In the genomic region with DNA sequence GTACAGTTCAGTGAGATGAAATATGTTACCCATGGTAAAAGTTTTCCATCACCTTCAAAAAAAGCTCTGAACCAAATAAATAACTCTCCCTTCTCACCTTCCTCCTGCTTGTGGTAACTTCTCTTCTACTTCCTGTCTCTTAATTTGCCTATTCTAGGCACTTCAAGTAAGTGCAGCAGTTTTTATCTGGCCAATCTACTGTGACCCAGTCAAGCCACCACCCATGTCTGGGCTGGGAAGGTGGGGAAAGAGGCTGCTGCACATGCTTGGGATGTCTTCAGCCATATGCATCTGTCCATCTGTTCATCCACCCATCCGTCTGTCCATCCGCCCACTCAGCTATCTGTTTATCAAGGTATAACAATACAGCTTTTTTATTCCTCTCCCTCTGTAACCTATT, we compare ENCODE assay signal across 10 cellular contexts. TPM values are rescaled to one million over a fixed set of nuclear protein-coding genes. Genes with fewer than 3 reads are reported as not detected.
A peak's percentile ranks its signal among the peaks of the same experiment; 100 is the strongest.
DNase-seq lines count a peak whose midpoint lies in the region; ATAC-seq and TF ChIP-seq lines count a peak whose summit lies in the region.
"Had no signal": no experiment of that assay in that cellular context is flagged by ENCODE, and none has a peak within 500 bp of the region (broad histone marks: within the 10 kb centered on the region; RNA-seq: fewer than 3 reads in every experiment).

No MANE protein-coding gene starts in this region.

- peaks cover 12% of the 10 kb centered on the region for H3K4me1 Mint-ChIP-seq in activated T-helper 2 cell treated with anti-CD3 and anti-CD28 coated beads, Interferon-gamma antibody, Interleukin-2, Interleukin-4, amounts not matched to agents 10 μg/mL and 5 μg/mL and 100 μg/mL, durations not matched to agents 14 hours and 24 hours and 36 hours (ENCODE audit: low read depth)

- TF ChIP-seq POLR2A in testis (IDR thresholded peaks at IDR 0.05): no peak

- H3K9me3 Mint-ChIP-seq in activated T-helper 2 cell treated with anti-CD3 and anti-CD28 coated beads, Interferon-gamma antibody, Interleukin-2, Interleukin-4, amounts not matched to agents 10 μg/mL and 5 μg/mL and 100 μg/mL, durations not matched to agents 14 hours and 24 hours and 36 hours: no peaks in the 10 kb centered on the region

- H3K9me3 ChIP-seq in testis: no peaks in the 10 kb centered on the region
- H3K9me3 ChIP-seq: neutrophil had no signal

- no peak overlapping the region for H3K27ac Mint-ChIP-seq in activated T-helper 2 cell treated with anti-CD3 and anti-CD28 coated beads, Interferon-gamma antibody, Interleukin-2, Interleukin-4, amounts not matched to agents 10 μg/mL and 5 μg/mL and 100 μg/mL, durations not matched to agents 14 hours and 24 hours and 36 hours

- H3K36me3 ChIP-seq in testis (ENCODE audit: low read depth, missing control alignments): no peaks in the 10 kb centered on the region
- H3K36me3 ChIP-seq: neutrophil had no signal

- H3K4me1 ChIP-seq in testis: peaks cover 10% of the 10 kb centered on the region

- H3K27me3 Mint-ChIP-seq in activated T-helper 2 cell treated with anti-CD3 and anti-CD28 coated beads, Interferon-gamma antibody, Interleukin-2, Interleukin-4, amounts not matched to agents 10 μg/mL and 5 μg/mL and 100 μg/mL, durations not matched to agents 14 hours and 24 hours and 36 hours (ENCODE audit: low read depth): no peaks in the 10 kb centered on the region

- no peak for TF ChIP-seq CTCF in testis (IDR thresholded peaks at IDR 0.05)

- DNase-seq in GM19238 (ENCODE audit: insufficient read length, low spot score) (peak; percentile 33), RPMI7951 (ENCODE audit: low read depth) (peak; percentile 31), testis (peak; percentile 7), NCI-H2227 treated with DMSO at 0.1 percent for 48 hours (lab: John Stamatoyannopoulos, UW) (no peak)
- DNase-seq in activated CD4-positive, alpha-beta T cell treated with anti-CD3 and anti-CD28 coated beads, Interleukin-2, amount 50 U/mL, for 4 hours: no peak
- no peak for DNase-seq in activated T-helper 2 cell treated with anti-CD3 and anti-CD28 coated beads, Interferon-gamma antibody, Interleukin-2, Interleukin-4, amounts not matched to agents 10 μg/mL and 5 μg/mL and 100 μg/mL, durations not matched to agents 14 hours and 24 hours and 36 hours (ENCODE audit: low spot score)
- DNase-seq: activated gamma-delta T cell, HCEC 1CT had no signal

- 68 to 72% methylated on average over 2 of the region's 2 CpGs for WGBS in testis, 2 donors

- no peak overlapping the region for H3K4me3 Mint-ChIP-seq in activated T-helper 2 cell treated with anti-CD3 and anti-CD28 coated beads, Interferon-gamma antibody, Interleukin-2, Interleukin-4, amounts not matched to agents 10 μg/mL and 5 μg/mL and 100 μg/mL, durations not matched to agents 14 hours and 24 hours and 36 hours (ENCODE audit: low read depth)

- no peaks in the 10 kb centered on the region for H3K36me3 Mint-ChIP-seq in activated T-helper 2 cell treated with anti-CD3 and anti-CD28 coated beads, Interferon-gamma antibody, Interleukin-2, Interleukin-4, amounts not matched to agents 10 μg/mL and 5 μg/mL and 100 μg/mL, durations not matched to agents 14 hours and 24 hours and 36 hours (ENCODE audit: low read depth)

- intact Hi-C loops in testis (cut with DNase I; ENCODE audit: low total_unique reads): no loop called here
- intact Hi-C loops in activated T-helper 2 cell treated with anti-CD3 and anti-CD28 coated beads, Interferon-gamma antibody, Interleukin-2, Interleukin-4, amounts not matched to agents 10 μg/mL and 5 μg/mL and 100 μg/mL, durations not matched to agents 14 hours and 24 hours and 36 hours (cut with micrococcal nuclease): no loop called here

- H3K4me3 ChIP-seq in testis: no peak overlapping the region

- ATAC-seq in HG02798 (IDR thresholded peaks at IDR 0.05; ENCODE audit: poor library complexity, unreplicated experiment): peak; percentile 78

- H3K27ac ChIP-seq in testis: no peak overlapping the region
- H3K27ac ChIP-seq: neutrophil had no signal

- no peaks in the 10 kb centered on the region for H3K27me3 ChIP-seq in testis
- H3K27me3 ChIP-seq: neutrophil had no signal

RNA-seq across cellular contexts. Expression of a gene that starts 31.6 kb away (rescaled TPM):
- total RNA-seq in RPMI7951 (2014; rRNA removed; shearing (Covaris generic)): 16.8 and 17.8 TPM in 2 replicates
- total RNA-seq in testis: 100 to 1,000 TPM; 122 to 131 TPM
- polyA plus RNA-seq in testis (ENCODE audit: insufficient read depth, low read depth, low replicate concordance): 64.0 TPM
- 3.7 and 4.3 TPM in 2 replicates for total RNA-seq in activated T-helper 2 cell treated with anti-CD3 and anti-CD28 coated beads, Interferon-gamma antibody, Interleukin-2, Interleukin-4, amounts not matched to agents 10 μg/mL and 5 μg/mL and 100 μg/mL, durations not matched to agents 14 hours and 24 hours and 36 hours

Comparison
In these comparisons a context has a peak if more than half of its experiments do, and no peak if none do; other contexts are left out.
1. DNase-seq: peak in GM19238 (single experiment), RPMI7951 (single experiment) and testis (single experiment); none in NCI-H2227 treated with DMSO at 0.1 percent for 48 hours (single experiment), activated CD4-positive, alpha-beta T cell treated with anti-CD3 and anti-CD28 coated beads, Interleukin-2, amount 50 U/mL, for 4 hours (0 of 2) and activated T-helper 2 cell treated with anti-CD3 and anti-CD28 coated beads, Interferon-gamma antibody, Interleukin-2, Interleukin-4, amounts not matched to agents 10 μg/mL and 5 μg/mL and 100 μg/mL, durations not matched to agents 14 hours and 24 hours and 36 hours (single experiment).